ENCODE assay signal across 1 cellular context in the genomic region with DNA sequence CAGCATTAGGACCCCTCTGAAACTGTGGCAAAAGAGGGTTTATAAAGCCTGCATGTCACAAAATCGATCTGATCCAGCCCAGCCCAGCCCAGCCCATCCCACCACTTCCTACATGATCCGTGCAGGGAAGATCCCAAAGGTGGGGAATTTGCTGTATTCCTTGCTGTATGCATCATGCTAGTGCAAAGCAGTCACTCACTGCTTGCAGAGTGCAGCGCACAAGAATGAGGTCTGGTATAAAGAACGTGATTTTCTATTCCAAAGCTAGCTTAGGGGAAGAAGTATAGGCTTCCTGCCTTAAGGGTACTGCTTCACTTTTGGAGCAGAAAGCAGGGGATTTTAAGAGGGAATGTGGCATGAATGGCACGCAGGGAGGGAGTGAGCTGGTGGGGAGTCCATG.
A peak's percentile ranks its signal among the peaks of the same experiment; 100 is the strongest.
TF ChIP-seq lines count a peak whose summit lies in the region.

No MANE protein-coding gene starts in this region.

TF ChIP-seq in A549, 52 proteins besides CTCF, POLR2A, EP300 and RAD21:
- TF ChIP-seq HEYL (CRISPR knock-in tag; IDR thresholded peaks at IDR 0.05) (peak; percentile 70), HOXA7 (CRISPR knock-in tag; IDR thresholded peaks at IDR 0.05) (no peak)
